Comparison of ENCODE assay signal across 19 cellular contexts in the genomic region with DNA sequence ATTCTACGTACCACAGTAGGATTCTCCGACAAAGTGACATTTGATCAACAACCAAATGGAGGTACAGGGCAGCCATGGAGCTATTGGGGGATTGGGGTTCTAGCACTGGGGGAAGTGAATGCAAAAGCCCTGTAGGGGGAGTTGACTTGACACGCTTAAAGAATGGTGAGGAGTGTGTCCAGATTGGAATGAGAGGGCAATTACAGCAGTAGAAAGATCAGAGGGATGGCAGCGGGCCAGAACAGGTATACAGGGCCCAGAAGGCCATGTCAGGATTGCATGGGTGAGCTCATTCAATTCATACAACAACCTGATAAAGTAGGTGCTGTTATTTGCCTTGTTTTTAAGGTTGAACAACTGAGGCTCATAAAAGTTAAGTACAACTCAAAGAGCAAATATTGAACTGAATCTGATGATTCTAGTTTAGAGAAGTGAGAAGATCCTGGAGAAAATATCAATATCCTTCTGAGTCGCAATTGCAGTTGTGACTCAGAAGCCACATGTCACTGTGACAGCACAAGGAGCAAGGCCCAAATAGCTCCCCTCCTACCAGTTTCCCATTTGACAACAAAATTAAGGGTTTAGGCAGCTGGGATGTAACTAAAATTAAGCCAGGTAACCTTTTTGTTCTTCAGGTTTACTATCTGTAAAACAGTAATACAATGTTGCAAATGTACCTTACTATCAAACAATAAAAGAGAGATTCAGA. TPM values are rescaled to one million over a fixed set of nuclear protein-coding genes. Genes with fewer than 3 reads are reported as not detected.
A peak's percentile ranks its signal among the peaks of the same experiment; 100 is the strongest.
DNase-seq lines count a peak whose midpoint lies in the region; ATAC-seq and TF ChIP-seq lines count a peak whose summit lies in the region.
"Had no signal": no experiment of that assay in that cellular context is flagged by ENCODE, and none has a peak within 500 bp of the region (broad histone marks: within the 10 kb centered on the region; RNA-seq: fewer than 3 reads in every experiment).

No MANE protein-coding gene starts in this region.

- H3K27me3 Mint-ChIP-seq in endothelial cell (ENCODE audit: unreplicated experiment): no peaks in the 10 kb centered on the region
- H3K27me3 Mint-ChIP-seq in T-helper 2 cell treated with Interferon-gamma antibody and Interleukin-4, amounts not matched to agents 5 μg/mL and 100 μg/mL, for 36 hours (ENCODE audit: low read depth): no peaks in the 10 kb centered on the region
- H3K27me3 Mint-ChIP-seq: activated CD4-positive, alpha-beta T cell treated with anti-CD3 and anti-CD28 coated beads, Interleukin-2, amount 10 ng/mL, durations not matched to agents 24 days and 14 days; brain; CD8-positive, alpha-beta memory T cell had no signal

- in situ Hi-C loops in ACHN (cut with HindIII; ENCODE audit: low pct_ligation_motif_present, low pct_unique_long_range_greater_than_20kb, low sequenced_read_pairs): no loop called here

- no peak for TF ChIP-seq POLR2A in body of pancreas (IDR thresholded peaks at IDR 0.05)
- no peak for TF ChIP-seq POLR2A in thyroid gland (IDR thresholded peaks at IDR 0.05)

- H3K27ac Mint-ChIP-seq in endothelial cell (ENCODE audit: unreplicated experiment): no peak overlapping the region
- H3K27ac Mint-ChIP-seq in T-helper 2 cell treated with Interferon-gamma antibody and Interleukin-4, amounts not matched to agents 5 μg/mL and 100 μg/mL, for 36 hours: no peak overlapping the region
- H3K27ac Mint-ChIP-seq: activated CD4-positive, alpha-beta T cell treated with anti-CD3 and anti-CD28 coated beads, Interleukin-2, amount 10 ng/mL, durations not matched to agents 24 days and 14 days; brain; neural progenitor cell had no signal

- H3K4me1 Mint-ChIP-seq in endothelial cell (ENCODE audit: unreplicated experiment): no peaks in the 10 kb centered on the region
- no peaks in the 10 kb centered on the region for H3K4me1 Mint-ChIP-seq in T-helper 2 cell treated with Interferon-gamma antibody and Interleukin-4, amounts not matched to agents 5 μg/mL and 100 μg/mL, for 36 hours (ENCODE audit: low read depth)
- H3K4me1 Mint-ChIP-seq: activated CD4-positive, alpha-beta T cell treated with anti-CD3 and anti-CD28 coated beads, Interleukin-2, amount 10 ng/mL, durations not matched to agents 24 days and 14 days; CD8-positive, alpha-beta memory T cell; neural progenitor cell had no signal

- H3K9me3 Mint-ChIP-seq in endothelial cell (ENCODE audit: unreplicated experiment): no peaks in the 10 kb centered on the region
- no peaks in the 10 kb centered on the region for H3K9me3 Mint-ChIP-seq in T-helper 2 cell treated with Interferon-gamma antibody and Interleukin-4, amounts not matched to agents 5 μg/mL and 100 μg/mL, for 36 hours
- H3K9me3 Mint-ChIP-seq: activated CD4-positive, alpha-beta T cell treated with anti-CD3 and anti-CD28 coated beads, Interleukin-2, amount 10 ng/mL, durations not matched to agents 24 days and 14 days; brain; neural progenitor cell had no signal

- DNase-seq in DMS79 treated with DMSO at 0.1 percent for 48 hours (lab: John Stamatoyannopoulos, UW): peak; percentile 86
- DNase-seq in NCI-H2029 (lab: John Stamatoyannopoulos, UW): peak; percentile 48
- DNase-seq in body of pancreas: peak; percentile 17 to 30 (median 24)
- peak; percentile 9 to 27 for DNase-seq in thyroid gland
- no peak for DNase-seq in ACHN
- DNase-seq in endothelial cell (ENCODE audit: low spot score): no peak
- DNase-seq in T-helper 2 cell treated with Interferon-gamma antibody and Interleukin-4, amounts not matched to agents 5 μg/mL and 100 μg/mL, for 36 hours (ENCODE audit: low spot score): no peak
- DNase-seq: activated CD4-positive, alpha-beta T cell treated with anti-CD3 and anti-CD28 coated beads, Interleukin-2, amount 10 ng/mL, durations not matched to agents 24 days and 14 days; activated CD8-positive, alpha-beta memory T cell treated with anti-CD3 and anti-CD28 coated beads, Interleukin-2, amount 50 U/mL, for 48 hours; CD8-positive, alpha-beta memory T cell; HCEC 1CT; left ventricle myocardium superior; psoas muscle; Right ventricle myocardium superior; stimulated activated naive CD4-positive, alpha-beta T cell treated with Interleukin-2 at 50 U/mL for 16 hours; SW 1271 had no signal

- H3K4me1 ChIP-seq in body of pancreas: no peaks in the 10 kb centered on the region
- H3K4me1 ChIP-seq in thyroid gland: no peaks in the 10 kb centered on the region
- H3K4me1 ChIP-seq: neural progenitor cell, psoas muscle had no signal

- no peaks in the 10 kb centered on the region for H3K9me3 ChIP-seq in body of pancreas
- no peaks in the 10 kb centered on the region for H3K9me3 ChIP-seq in thyroid gland
- H3K9me3 ChIP-seq: psoas muscle had no signal

- H3K36me3 Mint-ChIP-seq in endothelial cell (ENCODE audit: low read depth, unreplicated experiment): no peaks in the 10 kb centered on the region
- H3K36me3 Mint-ChIP-seq in T-helper 2 cell treated with Interferon-gamma antibody and Interleukin-4, amounts not matched to agents 5 μg/mL and 100 μg/mL, for 36 hours (ENCODE audit: low read depth): no peaks in the 10 kb centered on the region
- H3K36me3 Mint-ChIP-seq: brain; CD8-positive, alpha-beta memory T cell; neural progenitor cell had no signal

- intact Hi-C loops in body of pancreas (cut with DNase I) (no loop called here), thyroid gland (cut with DNase I) (no loop called here)

- 82 to 88% methylated on average over 5 of the region's 5 CpGs for WGBS in body of pancreas, 2 donors
- 83% methylated on average over 5 of the region's 5 CpGs for WGBS in thyroid gland, 2 donors

- H3K4me3 ChIP-seq in body of pancreas (no peak overlapping the region), thyroid gland (replicated peaks in 1 of 3) (no peak overlapping the region)
- H3K4me3 ChIP-seq: neural progenitor cell, psoas muscle had no signal

- H3K4me3 Mint-ChIP-seq in endothelial cell (ENCODE audit: unreplicated experiment): no peak overlapping the region
- H3K4me3 Mint-ChIP-seq in T-helper 2 cell treated with Interferon-gamma antibody and Interleukin-4, amounts not matched to agents 5 μg/mL and 100 μg/mL, for 36 hours: no peak overlapping the region
- H3K4me3 Mint-ChIP-seq: activated CD4-positive, alpha-beta T cell treated with anti-CD3 and anti-CD28 coated beads, Interleukin-2, amount 10 ng/mL, durations not matched to agents 24 days and 14 days; brain; CD8-positive, alpha-beta memory T cell; neural progenitor cell had no signal

- H3K27ac ChIP-seq in body of pancreas: no peak overlapping the region
- H3K27ac ChIP-seq in thyroid gland: no peak overlapping the region
- H3K27ac ChIP-seq: neural progenitor cell, psoas muscle had no signal

- H3K36me3 ChIP-seq in body of pancreas (replicated peaks in 1 of 2; ENCODE audit: insufficient read depth in 1 of 2, low read depth in 2 of 2) (no peaks in the 10 kb centered on the region), thyroid gland (no peaks in the 10 kb centered on the region)
- H3K36me3 ChIP-seq: neural progenitor cell had no signal

- ATAC-seq in body of pancreas: no peak
- ATAC-seq: HepG2, left ventricle myocardium superior, psoas muscle had no signal

- no peak for TF ChIP-seq CTCF in body of pancreas (IDR thresholded peaks at IDR 0.05)
- no peak for TF ChIP-seq CTCF in thyroid gland (IDR thresholded peaks at IDR 0.05)
- TF ChIP-seq CTCF in endothelial cell (IDR thresholded peaks at IDR 0.05; ENCODE audit: unreplicated experiment): no peak

- H3K27me3 ChIP-seq in body of pancreas (no peaks in the 10 kb centered on the region), thyroid gland (no peaks in the 10 kb centered on the region)
- H3K27me3 ChIP-seq: neural progenitor cell had no signal

RNA-seq across cellular contexts. Expression of gene CTTNBP2, which starts 28.0 kb away (rescaled TPM):
- total RNA-seq in body of pancreas: 10 to 100 TPM; 18.5 to 25.7 TPM
- 10 to 100 TPM; 13.8 to 19.4 (median 17.6) TPM for total RNA-seq in thyroid gland
- 24.4 TPM for total RNA-seq in endothelial cell (ENCODE audit: unreplicated experiment)
- total RNA-seq: activated CD4-positive, alpha-beta T cell treated with anti-CD3 and anti-CD28 coated beads, Interleukin-2, amount 10 ng/mL, durations not matched to agents 24 days and 14 days; CD8-positive, alpha-beta memory T cell; HepG2 had no signal

Comparison
In these comparisons a context has a peak if more than half of its experiments do, and no peak if none do; other contexts are left out.
1. DNase-seq: peak in DMS79 treated with DMSO at 0.1 percent for 48 hours (single experiment), NCI-H2029 (single experiment), body of pancreas (4 of 4) and thyroid gland (2 of 2); none in ACHN (single experiment), endothelial cell (single experiment) and T-helper 2 cell treated with Interferon-gamma antibody and Interleukin-4, amounts not matched to agents 5 μg/mL and 100 μg/mL, for 36 hours (single experiment).